8 cellular contexts compared by ENCODE assay signal in the genomic region with DNA sequence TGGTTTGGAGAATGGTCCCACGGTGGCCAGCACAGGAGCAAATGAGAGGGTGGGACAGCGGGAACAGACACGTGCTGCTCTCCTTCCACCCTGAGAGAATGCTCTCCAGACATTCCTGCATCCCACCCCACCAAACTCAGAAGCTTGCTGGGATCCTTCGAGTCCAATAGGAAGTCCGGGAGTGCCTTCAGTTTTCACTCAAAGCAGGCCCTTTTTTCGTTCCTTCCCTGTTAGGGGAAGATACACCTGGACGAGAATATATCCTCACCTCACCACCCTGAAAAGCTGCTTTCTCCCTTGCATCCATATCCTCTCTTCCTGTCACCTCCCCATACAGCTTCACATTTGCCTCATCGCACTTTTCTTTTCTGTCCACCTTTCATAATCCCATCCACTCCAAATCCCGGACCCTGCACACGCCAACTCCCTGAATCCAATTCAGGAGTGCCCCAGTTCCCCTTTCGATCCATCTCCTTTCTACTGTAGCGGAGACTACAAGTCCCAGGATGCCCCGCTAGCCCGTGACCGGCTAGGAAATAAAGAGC. TPM values are rescaled to one million over a fixed set of nuclear protein-coding genes. Genes with fewer than 3 reads are reported as not detected.
DNase-seq lines count a peak whose midpoint lies in the region; ATAC-seq, FAIRE-seq and TF ChIP-seq lines count a peak whose summit lies in the region.

No MANE protein-coding gene starts in this region.

- H3K27me3 ChIP-seq in H7 (ENCODE audit: control insufficient read depth, insufficient read depth, low read length) (no peaks in the 10 kb centered on the region), adrenal gland (no peaks in the 10 kb centered on the region), lung (ENCODE audit: control insufficient read depth, insufficient read depth) (no peaks in the 10 kb centered on the region)

- WGBS in adrenal gland, 4 donors, result 1 to 2% (median 2%) methylated on average over 15 of the region's 15 CpGs
- WGBS in lung, 2 donors, result 1 to 3% methylated on average over 15 of the region's 15 CpGs

- peak overlapping the region; percentile 94 to 99 (median 97) for H3K27ac ChIP-seq in adrenal gland
- peak overlapping the region; percentile 11 to 97 for H3K27ac ChIP-seq in lung (ENCODE audit: low read depth in 1 of 2, low read length in 1 of 2)

- peak; percentile 3 for FAIRE-seq in A204.1 (lab: Jason Lieb, UNC)

- ATAC-seq in lung (ENCODE audit: insufficient read depth, low FRiP score), result no peak
- ATAC-seq in HG03039 (IDR thresholded peaks at IDR 0.05; ENCODE audit: unreplicated experiment), result no peak
- ATAC-seq in GM18519 (IDR thresholded peaks at IDR 0.05; ENCODE audit: low FRiP score, unreplicated experiment), result no peak

- TF ChIP-seq CTCF in adrenal gland (IDR thresholded peaks at IDR 0.05), result no peak
- no peak for TF ChIP-seq CTCF in lung (IDR thresholded peaks at IDR 0.05; ENCODE audit: control extremely low read depth, extremely low read depth)

- peak; percentile 22 for DNase-seq in H7
- DNase-seq in adrenal gland, result peak in 1 of 7 donors; percentile 22
- DNase-seq in lung (ENCODE audit: low spot score), result no peak
- no peak for DNase-seq in EL
- DNase-seq in HK-2 (ENCODE audit: unreplicated experiment), result no peak

- peak overlapping the region; percentile 64 for H3K4me3 ChIP-seq in H7 (ENCODE audit: insufficient read depth, low read depth, low read length)
- H3K4me3 ChIP-seq in adrenal gland, result peak overlapping the region in 2 of 4 donors; percentile 44 to 65
- H3K4me3 ChIP-seq in lung, result peak overlapping the region; percentile 17

- H3K36me3 ChIP-seq in H7 (replicated peaks; ENCODE audit: control insufficient read depth, insufficient read depth, low read length) (no peaks in the 10 kb centered on the region), adrenal gland (replicated peaks in 1 of 2) (no peaks in the 10 kb centered on the region), lung (ENCODE audit: control insufficient read depth in 2 of 2, insufficient read depth in 2 of 2, low read length in 2 of 2) (no peaks in the 10 kb centered on the region)

- intact Hi-C loops in adrenal gland (cut with DNase I), result no loop called here

- H3K4me1 ChIP-seq in adrenal gland (replicated peaks in 1 of 2), result peaks cover 41 to 50% of the 10 kb centered on the region in 2 donors
- H3K4me1 ChIP-seq in lung (ENCODE audit: control insufficient read depth in 2 of 2, insufficient read depth in 2 of 2, low read length in 2 of 2), result peaks cover 13 to 16% of the 10 kb centered on the region in 2 donors

- H3K9me3 ChIP-seq in adrenal gland (replicated peaks in 1 of 3) (no peaks in the 10 kb centered on the region), lung (ENCODE audit: control insufficient read depth in 2 of 2, insufficient read depth in 1 of 2, low read length in 1 of 2) (no peaks in the 10 kb centered on the region)

- no peak for TF ChIP-seq POLR2A in adrenal gland (IDR thresholded peaks at IDR 0.05)

RNA-seq across cellular contexts. Expression of gene TMEM253, which starts 2.4 kb away (rescaled TPM):
- 0.31 and 0.78 TPM in 2 replicates for total RNA-seq in H7 (2014; rRNA removed; shearing (Covaris generic))
- 1 to 10 TPM in 5 of 8 donors, under 1 TPM in 2, not detected in 1; 0.55 to 3.9 (median 1.1) TPM for total RNA-seq in adrenal gland
- polyA plus RNA-seq in adrenal gland, result 1 to 10 TPM; 2.6 to 8.8 (median 8.0) TPM
- under 1 TPM; 0.20 to 0.52 TPM for total RNA-seq in lung
- polyA plus RNA-seq in lung, result under 1 TPM; 0.24 to 0.43 TPM

RNA-seq across cellular contexts. Expression of gene ZNF219, which starts 4.8 kb away (rescaled TPM):
- total RNA-seq in H7 (2014; rRNA removed; shearing (Covaris generic)), result 71.2 and 90.3 TPM in 2 replicates
- total RNA-seq in adrenal gland (100 to 1,000 TPM in 6 of 8 donors, 10 to 100 TPM in 2; 81.8 to 169 (median 113) TPM), lung (10 to 100 TPM in 1 of 2 donors, 1 to 10 TPM in 1; 8.0 to 48.5 TPM)
- polyA plus RNA-seq in adrenal gland (10 to 100 TPM; 14.8 to 97.2 (median 85.8) TPM), lung (10 to 100 TPM; 21.6 to 38.3 TPM)

RNA-seq across cellular contexts. Expression of gene ARHGEF40, which starts 33.1 kb away (rescaled TPM):
- total RNA-seq in H7 (2014; rRNA removed; shearing (Covaris generic)), result 63.9 and 82.1 TPM in 2 replicates
- total RNA-seq in adrenal gland (100 to 1,000 TPM; 108 to 258 (median 151) TPM), lung (10 to 100 TPM; 36.7 to 48.6 TPM)
- polyA plus RNA-seq in adrenal gland (100 to 1,000 TPM; 126 to 148 (median 137) TPM), lung (10 to 100 TPM; 13.1 to 17.8 TPM)

RNA-seq across cellular contexts. Expression of gene RNASE8, which starts 45.6 kb away (rescaled TPM):
- not detected in 2 replicates for total RNA-seq in H7 (2014; rRNA removed; shearing (Covaris generic))
- not detected for total RNA-seq in adrenal gland
- not detected for polyA plus RNA-seq in adrenal gland
- total RNA-seq in lung, result not detected
- not detected for polyA plus RNA-seq in lung

RNA-seq across cellular contexts. Expression of gene OR5AU1, which starts 52.6 kb away (rescaled TPM):
- not detected in 2 replicates for total RNA-seq in H7 (2014; rRNA removed; shearing (Covaris generic))
- total RNA-seq in adrenal gland, result not detected
- not detected for polyA plus RNA-seq in adrenal gland
- not detected for total RNA-seq in lung
- not detected for polyA plus RNA-seq in lung
